Comparison of ENCODE assay signal across 1 cellular context in the genomic region with DNA sequence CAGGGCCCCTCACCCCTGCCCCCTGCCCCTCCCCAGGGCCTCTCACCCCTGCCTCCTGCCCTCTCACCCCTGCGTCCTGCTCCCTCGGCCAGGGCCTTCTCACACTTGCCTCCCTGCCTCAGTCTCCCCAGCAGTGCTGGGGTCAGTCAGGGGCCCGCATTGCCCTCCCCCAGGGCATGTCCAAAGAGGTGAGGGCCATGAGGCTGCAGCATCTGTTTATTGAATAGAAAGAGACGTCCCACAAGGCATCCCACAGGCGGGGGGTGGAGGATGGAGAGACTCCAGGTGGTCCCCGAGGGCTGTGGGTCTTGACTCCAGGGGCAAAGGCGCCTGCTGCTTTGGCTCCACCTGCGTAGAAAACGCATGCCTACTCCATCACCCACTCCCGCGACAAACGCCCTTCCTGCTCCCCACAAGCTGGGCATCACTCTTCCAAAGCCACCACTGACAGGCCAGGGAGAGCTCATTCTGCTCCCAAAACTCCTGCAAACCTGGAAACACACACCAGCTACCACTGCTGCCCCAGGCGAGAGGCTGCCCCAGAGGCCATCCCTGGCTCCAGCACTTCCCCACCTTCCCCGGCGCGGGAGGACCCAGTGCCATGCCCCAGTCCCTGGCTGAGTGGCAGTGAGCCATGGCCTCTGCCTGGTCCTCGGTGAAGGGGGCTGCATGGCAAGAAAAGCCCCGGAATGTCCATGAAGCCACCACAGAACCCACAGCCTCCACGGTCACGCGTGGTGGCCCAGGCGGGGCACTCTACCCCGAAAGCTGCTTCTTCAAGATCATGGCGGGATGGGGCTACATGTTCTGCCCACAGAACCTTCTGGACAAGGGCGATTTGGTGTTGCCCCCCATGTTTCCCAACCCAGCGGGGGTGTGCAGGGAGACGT.
TF ChIP-seq lines count a peak whose summit lies in the region.

No MANE protein-coding gene starts in this region.

TF ChIP-seq in WTC11, 78 proteins besides CTCF, POLR2A, EP300 and RAD21 (continued from another document):
- TF ChIP-seq, protein P1, sequence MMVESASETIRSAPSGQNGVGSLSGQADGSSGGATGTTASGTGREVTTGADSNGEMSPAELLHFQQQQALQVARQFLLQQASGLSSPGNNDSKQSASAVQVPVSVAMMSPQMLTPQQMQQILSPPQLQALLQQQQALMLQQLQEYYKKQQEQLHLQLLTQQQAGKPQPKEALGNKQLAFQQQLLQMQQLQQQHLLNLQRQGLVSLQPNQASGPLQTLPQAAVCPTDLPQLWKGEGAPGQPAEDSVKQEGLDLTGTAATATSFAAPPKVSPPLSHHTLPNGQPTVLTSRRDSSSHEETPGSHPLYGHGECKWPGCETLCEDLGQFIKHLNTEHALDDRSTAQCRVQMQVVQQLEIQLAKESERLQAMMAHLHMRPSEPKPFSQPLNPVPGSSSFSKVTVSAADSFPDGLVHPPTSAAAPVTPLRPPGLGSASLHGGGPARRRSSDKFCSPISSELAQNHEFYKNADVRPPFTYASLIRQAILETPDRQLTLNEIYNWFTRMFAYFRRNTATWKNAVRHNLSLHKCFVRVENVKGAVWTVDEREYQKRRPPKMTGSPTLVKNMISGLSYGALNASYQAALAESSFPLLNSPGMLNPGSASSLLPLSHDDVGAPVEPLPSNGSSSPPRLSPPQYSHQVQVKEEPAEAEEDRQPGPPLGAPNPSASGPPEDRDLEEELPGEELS (CRISPR knock-in tag; IDR thresholded peaks at IDR 0.05), result no peak
- no peak for TF ChIP-seq FOXJ3 (CRISPR knock-in tag; IDR thresholded peaks at IDR 0.05; ENCODE audit: borderline replicate concordance)
- TF ChIP-seq, protein P2, sequence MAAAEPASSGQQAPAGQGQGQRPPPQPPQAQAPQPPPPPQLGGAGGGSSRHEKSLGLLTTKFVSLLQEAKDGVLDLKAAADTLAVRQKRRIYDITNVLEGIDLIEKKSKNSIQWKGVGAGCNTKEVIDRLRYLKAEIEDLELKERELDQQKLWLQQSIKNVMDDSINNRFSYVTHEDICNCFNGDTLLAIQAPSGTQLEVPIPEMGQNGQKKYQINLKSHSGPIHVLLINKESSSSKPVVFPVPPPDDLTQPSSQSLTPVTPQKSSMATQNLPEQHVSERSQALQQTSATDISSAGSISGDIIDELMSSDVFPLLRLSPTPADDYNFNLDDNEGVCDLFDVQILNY (CRISPR knock-in tag; IDR thresholded peaks at IDR 0.05), result no peak
